8 cellular contexts compared by ENCODE assay signal in the genomic region with DNA sequence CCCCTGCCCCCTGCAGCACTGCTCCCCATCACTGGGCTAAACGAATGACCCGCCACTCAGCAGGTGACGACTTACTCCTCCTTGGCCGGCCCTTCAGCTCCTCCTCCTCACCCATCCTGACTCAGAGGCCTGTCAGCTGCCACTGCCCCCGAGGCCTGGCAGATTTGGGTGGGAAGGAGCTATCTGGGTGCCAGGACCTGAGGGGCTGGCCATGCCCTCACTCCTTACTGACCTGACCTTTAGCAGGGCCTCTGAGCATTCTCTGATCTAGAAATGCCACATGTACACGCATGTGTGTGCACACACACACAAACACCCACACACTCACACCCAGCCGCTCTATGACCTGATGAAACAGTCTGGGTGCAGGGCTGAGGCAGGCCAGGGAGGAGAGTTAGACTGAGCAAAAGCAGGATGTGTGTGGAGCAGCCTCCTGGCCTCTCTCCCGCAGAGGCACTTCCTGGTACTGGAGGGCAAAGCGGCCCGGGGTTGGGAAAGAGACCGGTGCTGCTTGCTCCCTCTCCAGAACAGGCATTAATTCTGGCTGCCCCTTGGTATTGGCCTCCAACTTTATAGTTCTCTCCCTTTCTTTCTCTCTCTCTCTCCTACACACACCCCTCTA.
DNase-seq lines count a peak whose midpoint lies in the region; ATAC-seq and TF ChIP-seq lines count a peak whose summit lies in the region.

No MANE protein-coding gene starts in this region.

- TF ChIP-seq CTCF in fibroblast of the aortic adventitia (IDR thresholded peaks at IDR 0.05; ENCODE audit: insufficient read depth, low read length) (no peak), parathyroid adenoma (IDR thresholded peaks at IDR 0.05) (no peak)

- H3K36me3 ChIP-seq in parathyroid adenoma (ENCODE audit: control insufficient read depth, insufficient read depth, low read length): no peaks in the 10 kb centered on the region
- H3K36me3 ChIP-seq in HAP-1 (replicated peaks): no peaks in the 10 kb centered on the region

- peak overlapping the region; percentile 4 for H3K27ac ChIP-seq in parathyroid adenoma

- H3K9ac ChIP-seq in parathyroid adenoma: no peak overlapping the region

- H3K4me3 ChIP-seq in fibroblast of the aortic adventitia (ENCODE audit: low read depth, low read length) (no peak overlapping the region), parathyroid adenoma (ENCODE audit: low read depth, low read length) (no peak overlapping the region), HAP-1 (no peak overlapping the region)

- in situ Hi-C loops in HAP-1 (cut with MboI; ENCODE audit: low sequenced_read_pairs): no loop called here

- H3K4me2 ChIP-seq in parathyroid adenoma (ENCODE audit: low read length): no peak overlapping the region

- H2AFZ ChIP-seq in parathyroid adenoma: no peak overlapping the region

- DNase-seq in Ammon's horn (ENCODE audit: low spot score) (peak; percentile 54), LHCN-M2 (ENCODE audit: low read depth) (peak; percentile 77), fibroblast of the aortic adventitia (ENCODE audit: low read depth) (peak; percentile 88), HAP-1 (ENCODE audit: low spot score in 2 of 2) (no peak)
- peak; percentile 63 for DNase-seq in activated CD8-positive, alpha-beta memory T cell treated with anti-CD3 and anti-CD28 coated beads, Interleukin-2, amount 50 U/mL, for 4 hours

- H3K79me2 ChIP-seq in parathyroid adenoma: no peaks in the 10 kb centered on the region

- H3K27me3 ChIP-seq in parathyroid adenoma (ENCODE audit: control insufficient read depth, insufficient read depth, low read length) (no peaks in the 10 kb centered on the region), HAP-1 (ENCODE audit: low read depth) (no peaks in the 10 kb centered on the region)

- H3K9me3 ChIP-seq in parathyroid adenoma (ENCODE audit: control insufficient read depth, low read length): no peaks in the 10 kb centered on the region
- H3K9me3 ChIP-seq in HAP-1: no peaks in the 10 kb centered on the region

- H3K4me1 ChIP-seq in parathyroid adenoma: peaks cover 8% of the 10 kb centered on the region
- no peaks in the 10 kb centered on the region for H3K4me1 ChIP-seq in HAP-1

- ATAC-seq in GM21515 (IDR thresholded peaks at IDR 0.05; ENCODE audit: unreplicated experiment): peak; percentile 21
- no peak for ATAC-seq in HG03565 (IDR thresholded peaks at IDR 0.05; ENCODE audit: unreplicated experiment)

Comparison
In these comparisons a context has a peak if more than half of its experiments do, and no peak if none do; other contexts are left out.
1. DNase-seq: peak in Ammon's horn (single experiment), LHCN-M2 (single experiment), activated CD8-positive, alpha-beta memory T cell treated with anti-CD3 and anti-CD28 coated beads, Interleukin-2, amount 50 U/mL, for 4 hours (single experiment) and fibroblast of the aortic adventitia (single experiment); none in HAP-1 (0 of 2).